ENCODE assay signal across 8 cellular contexts in the genomic region with DNA sequence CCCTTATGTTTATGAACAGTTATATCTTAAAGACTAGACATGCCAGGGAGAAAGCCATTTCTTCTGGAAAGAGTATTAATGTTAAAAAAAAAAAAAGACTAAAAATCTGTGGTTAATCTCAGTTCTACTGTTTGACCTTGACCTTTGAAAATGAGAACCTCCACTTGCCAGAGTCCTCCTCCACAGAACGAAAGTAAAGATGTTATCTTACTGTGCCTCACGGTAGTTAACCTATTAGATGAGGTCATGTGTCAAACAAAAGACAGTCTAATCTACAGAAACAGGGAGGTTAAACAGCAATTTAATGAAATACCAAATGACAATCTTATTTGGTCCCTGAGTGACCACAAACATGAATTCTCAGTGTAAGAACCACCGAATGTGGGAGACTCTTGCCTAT. TPM values are rescaled to one million over a fixed set of nuclear protein-coding genes. Genes with fewer than 3 reads are reported as not detected.
DNase-seq lines count a peak whose midpoint lies in the region; ATAC-seq and TF ChIP-seq lines count a peak whose summit lies in the region.

No MANE protein-coding gene starts in this region.

- H3K27me3 ChIP-seq in CD4-positive, alpha-beta T cell (ENCODE audit: control insufficient read depth, insufficient read depth, low read length), result no peaks in the 10 kb centered on the region
- H3K27me3 ChIP-seq in GM23248 (replicated peaks; ENCODE audit: insufficient read depth) (no peaks in the 10 kb centered on the region), MG63 (no peaks in the 10 kb centered on the region), mammary epithelial cell (ENCODE audit: insufficient read depth, low read length) (no peaks in the 10 kb centered on the region)

- no peaks in the 10 kb centered on the region for H3K9me3 ChIP-seq in CD4-positive, alpha-beta T cell (ENCODE audit: control insufficient read depth, low read length)
- H3K9me3 ChIP-seq in GM23248 (ENCODE audit: low read depth) (no peaks in the 10 kb centered on the region), MG63 (no peaks in the 10 kb centered on the region), mammary epithelial cell (replicated peaks; ENCODE audit: insufficient read depth, low read length) (no peaks in the 10 kb centered on the region)

- no TSS peak for BruUV-seq in mammary epithelial cell (replicated peaks; lab: Mats Ljungman, UMichigan)

- peaks cover 39% of the 10 kb centered on the region for H3K4me1 ChIP-seq in GM23248 (ENCODE audit: insufficient read depth)
- no peaks in the 10 kb centered on the region for H3K4me1 ChIP-seq in mammary epithelial cell (ENCODE audit: insufficient read depth, low read length)

- intact Hi-C loops in CD4-positive, alpha-beta T cell (cut with DNase I, micrococcal nuclease), result loop anchor here (1.0 to 2.0 kb wide), 3 partner anchors 20 to 406 kb away; a partner anchor contains a TSS
- intact Hi-C loops in activated CD8-positive, alpha-beta T cell treated with anti-CD3 and anti-CD28 coated beads for 36 hours (cut with micrococcal nuclease), result loop anchor here (1.0 to 10.0 kb wide), 4 partner anchors 21 to 408 kb away; a partner anchor contains a TSS
- intact Hi-C loops in mammary epithelial cell (cut with micrococcal nuclease), result no loop called here

- H3K9me3 Mint-ChIP-seq in CD4-positive, alpha-beta T cell, result no peaks in the 10 kb centered on the region
- no peaks in the 10 kb centered on the region for H3K9me3 Mint-ChIP-seq in activated CD8-positive, alpha-beta T cell treated with anti-CD3 and anti-CD28 coated beads for 36 hours

- H3K4me3 ChIP-seq in GM23248 (no peak overlapping the region), MG63 (no peak overlapping the region), mammary epithelial cell (replicated peaks in 1 of 3; ENCODE audit: insufficient read depth in 1 of 3, low read depth in 2 of 3, low read length in 3 of 3) (no peak overlapping the region)

- no peak for TF ChIP-seq CTCF in CD4-positive, alpha-beta T cell (IDR thresholded peaks at IDR 0.05)
- TF ChIP-seq CTCF in activated CD8-positive, alpha-beta T cell treated with anti-CD3 and anti-CD28 coated beads for 36 hours (IDR thresholded peaks at IDR 0.05), result no peak
- no peak for TF ChIP-seq CTCF in mammary epithelial cell (conservative IDR thresholded peaks at IDR 0.05 in 1 of 2, IDR thresholded peaks at IDR 0.05 in 1 of 2; ENCODE audit: extremely low read depth in 1 of 2, insufficient read depth in 1 of 2, low read depth in 1 of 2, low read length in 2 of 2)

- H4K20me1 ChIP-seq in GM23248 (ENCODE audit: insufficient read depth) (no peaks in the 10 kb centered on the region), mammary epithelial cell (ENCODE audit: insufficient read depth, low read length) (no peaks in the 10 kb centered on the region)

- WGBS in GM23248 (ENCODE audit: low coverage in 1 of 2, low lambda C conversion rate in 2 of 2, missing lambda C conversion rate in 2 of 2), 2 experiments, result 55 to 62% methylated on average over 3 of the region's 3 CpGs
- WGBS in mammary epithelial cell (ENCODE audit: low coverage, missing lambda C conversion rate), result 16% methylated on average over 3 of the region's 3 CpGs

- dilution Hi-C loops in mammary epithelial cell (cut with HindIII; ENCODE audit: low sequenced_read_pairs), result no loop called here

- no peak overlapping the region for H3K27ac ChIP-seq in CD4-positive, alpha-beta T cell (ENCODE audit: low read depth, low read length)
- H3K27ac ChIP-seq in GM23248 (no peak overlapping the region), mammary epithelial cell (ENCODE audit: insufficient read depth, low read depth, low read length) (no peak overlapping the region)

- H3K36me3 ChIP-seq in GM23248 (ENCODE audit: low read depth) (no peaks in the 10 kb centered on the region), MG63 (no peaks in the 10 kb centered on the region), mammary epithelial cell (ENCODE audit: insufficient read depth, low read length) (no peaks in the 10 kb centered on the region)

- peak overlapping the region; percentile 17 for H3K4me3 Mint-ChIP-seq in CD4-positive, alpha-beta T cell
- peak overlapping the region; percentile 52 for H3K4me3 Mint-ChIP-seq in activated CD8-positive, alpha-beta T cell treated with anti-CD3 and anti-CD28 coated beads for 36 hours

- H3K4me2 ChIP-seq in GM23248 (ENCODE audit: unreplicated experiment), result no peak overlapping the region
- H3K4me2 ChIP-seq in mammary epithelial cell (ENCODE audit: insufficient read depth, low read depth, low read length), result no peak overlapping the region

- H3K4me1 Mint-ChIP-seq in CD4-positive, alpha-beta T cell (ENCODE audit: low read depth), result peaks cover 70% of the 10 kb centered on the region
- H3K4me1 Mint-ChIP-seq in activated CD8-positive, alpha-beta T cell treated with anti-CD3 and anti-CD28 coated beads for 36 hours (ENCODE audit: low read depth), result peaks cover 64% of the 10 kb centered on the region

- peaks cover 27% of the 10 kb centered on the region for H3F3A ChIP-seq in GM23248 (ENCODE audit: insufficient read depth)

- H2AFZ ChIP-seq in GM23248 (no peak overlapping the region), mammary epithelial cell (ENCODE audit: low read depth, low read length) (no peak overlapping the region)

- DNase-seq in CD4-positive, alpha-beta T cell, result no peak
- DNase-seq in GM19238 (ENCODE audit: insufficient read length, low spot score) (peak; percentile 22), GM23248 (no peak), MG63 (no peak), mammary epithelial cell (no peak), putamen (ENCODE audit: low spot score) (no peak)
- DNase-seq in activated CD8-positive, alpha-beta T cell treated with anti-CD3 and anti-CD28 coated beads for 36 hours, result no peak

- no peaks in the 10 kb centered on the region for H3K9me2 ChIP-seq in GM23248 (ENCODE audit: insufficient read depth)

- H3K27me3 Mint-ChIP-seq in CD4-positive, alpha-beta T cell, result no peaks in the 10 kb centered on the region
- H3K27me3 Mint-ChIP-seq in activated CD8-positive, alpha-beta T cell treated with anti-CD3 and anti-CD28 coated beads for 36 hours, result no peaks in the 10 kb centered on the region

- ATAC-seq in CD4-positive, alpha-beta T cell (ENCODE audit: poor library complexity), result peak; percentile 47
- peak; percentile 68 for ATAC-seq in HG03097 (IDR thresholded peaks at IDR 0.05; ENCODE audit: low FRiP score, unreplicated experiment)
- ATAC-seq in activated CD8-positive, alpha-beta T cell treated with anti-CD3 and anti-CD28 coated beads for 36 hours, result peak; percentile 68

- POLR2A ChIA-PET in CD4-positive, alpha-beta T cell (lab: Charles Lee), result interaction anchor here (0.8 to 3.7 kb wide), 5 partner anchors 21 to 407 kb away, joined by 3 to 73 read pairs (median 4); no protein-coding TSS in a partner anchor
- POLR2A ChIA-PET in activated CD8-positive, alpha-beta T cell treated with anti-CD3 and anti-CD28 coated beads for 36 hours (lab: Charles Lee), result interaction anchor here (0.9 to 2.6 kb wide), 10 partner anchors 9 to 308 kb away, joined by 3 to 23 read pairs (median 4); no protein-coding TSS in a partner anchor

- CTCF ChIA-PET in CD4-positive, alpha-beta T cell (lab: Charles Lee), result interaction anchor here (1.1 to 5.1 kb wide), 4 partner anchors 22 to 308 kb away, joined by 3 to 52 read pairs (median 8); no protein-coding TSS in a partner anchor
- CTCF ChIA-PET in activated CD8-positive, alpha-beta T cell treated with anti-CD3 and anti-CD28 coated beads for 36 hours (lab: Charles Lee), result interaction anchor here (1.2 to 8.8 kb wide), 22 partner anchors 16 to 507 kb away, joined by 3 to 231 read pairs (median 9); a partner anchor contains a TSS
- CTCF ChIA-PET in mammary epithelial cell (lab: Charles Lee; ENCODE audit: low non-redundant PET), result interaction anchor here (0.5 kb wide), 2 partner anchors 120 to 284 kb away, joined by 3 to 9 read pairs; no protein-coding TSS in a partner anchor

- H3K9ac ChIP-seq in GM23248 (no peak overlapping the region), mammary epithelial cell (ENCODE audit: insufficient read depth, low read length) (no peak overlapping the region)

- H3K79me2 ChIP-seq in GM23248 (ENCODE audit: insufficient read depth), result no peaks in the 10 kb centered on the region
- H3K79me2 ChIP-seq in mammary epithelial cell (ENCODE audit: insufficient read depth, low read length), result no peaks in the 10 kb centered on the region

- peak overlapping the region; percentile 69 for H3K27ac Mint-ChIP-seq in CD4-positive, alpha-beta T cell
- H3K27ac Mint-ChIP-seq in activated CD8-positive, alpha-beta T cell treated with anti-CD3 and anti-CD28 coated beads for 36 hours, result peak overlapping the region; percentile 88

- no peaks in the 10 kb centered on the region for H3K36me3 Mint-ChIP-seq in CD4-positive, alpha-beta T cell (ENCODE audit: low read depth)
- H3K36me3 Mint-ChIP-seq in activated CD8-positive, alpha-beta T cell treated with anti-CD3 and anti-CD28 coated beads for 36 hours (ENCODE audit: low read depth), result no peaks in the 10 kb centered on the region

- in situ Hi-C loops in GM23248 (cut with MboI), result no loop called here
- in situ Hi-C loops in mammary epithelial cell (cut with MboI; ENCODE audit: low sequenced_read_pairs in 2 of 2), result loop anchor here in 1 of 2 donors (10.0 kb wide), 1 partner anchor 408 kb away; a partner anchor contains a TSS

RNA-seq across cellular contexts. Expression of a gene that starts 51.2 kb away (rescaled TPM):
- total RNA-seq in CD4-positive, alpha-beta T cell, result not detected
- total RNA-seq in activated CD8-positive, alpha-beta T cell treated with anti-CD3 and anti-CD28 coated beads for 36 hours, result under 1 TPM in 1 of 2 experiments, not detected in 1; 0.07 TPM
- 0.13 and 0.43 TPM in 2 replicates for total RNA-seq in GM23248 (2014; rRNA removed; shearing (Covaris generic))
- 0.18 TPM in 1 of 2 replicates, not detected in the other for polyA plus RNA-seq in GM23248 (2016; fragmentation: Nextera tagmentation; extraction: Ambion mirVana)
- not detected in 2 replicates for total RNA-seq in MG63 (2014; rRNA removed; shearing (Covaris generic); ENCODE audit: low replicate concordance)
- total RNA-seq in mammary epithelial cell, result not detected
- polyA plus RNA-seq in mammary epithelial cell, result 0.02 TPM
- polyA minus RNA-seq in mammary epithelial cell, result not detected

RNA-seq across cellular contexts. Expression of a gene that starts 57.5 kb away (rescaled TPM):
- 1 to 10 TPM; 5.2 to 5.3 TPM for total RNA-seq in CD4-positive, alpha-beta T cell
- 1 to 10 TPM; 3.1 TPM for total RNA-seq in activated CD8-positive, alpha-beta T cell treated with anti-CD3 and anti-CD28 coated beads for 36 hours
- total RNA-seq in GM23248 (2014; rRNA removed; shearing (Covaris generic)), result 0.54 and 2.0 TPM in 2 replicates
- polyA plus RNA-seq in GM23248 (2016; fragmentation: Nextera tagmentation; extraction: Ambion mirVana) (0.29 and 0.53 TPM in 2 replicates), mammary epithelial cell (0.05 TPM)
- total RNA-seq in MG63 (2014; rRNA removed; shearing (Covaris generic); ENCODE audit: low replicate concordance), result 35.8 and 40.0 TPM in 2 replicates
- total RNA-seq in mammary epithelial cell, result under 1 TPM in 1 of 2 donors, not detected in 1; under 0.01 TPM
- polyA minus RNA-seq in mammary epithelial cell, result not detected
